ENCODE assay signal across 28 cellular contexts in genomic region chr15:44753345-44753744, GRCh38. TPM values are rescaled to one million over a fixed set of nuclear protein-coding genes. Genes with fewer than 3 reads are reported as not detected.
"Had no signal": no experiment of that assay in that cellular context is flagged by ENCODE, and none has a peak within 500 bp of the region (broad histone marks: within the 10 kb centered on the region; RNA-seq: fewer than 3 reads in every experiment).

No MANE protein-coding gene starts in this region.

- ATAC-seq: stimulated activated effector memory CD8-positive, alpha-beta T cell treated with anti-CD3 and anti-CD28 coated beads, Interleukin-12 subunit alpha, Interleukin-12 subunit beta, amount 100 ng/mL, for 72 hours; stimulated activated memory B cell treated with anti-CD40 and anti-IgM and Interleukin-4, amounts not matched to agents 10 μg/mL and 1 μg/mL and 100 μg/mL, for 72 hours; stimulated activated naive B cell treated with anti-CD40 and anti-IgM and Interleukin-4, amounts not matched to agents 10 μg/mL and 1 μg/mL and 100 μg/mL, for 72 hours; stimulated activated naive CD8-positive, alpha-beta T cell treated with anti-CD3 and anti-CD28 coated beads, Interleukin-15, amount 100 ng/mL, for 72 hours; stimulated activated naive CD8-positive, alpha-beta T cell treated with anti-CD3 and anti-CD28 coated beads, Interleukin-15, Interleukin-2, amounts not matched to agents 100 U/mL and 50 U/mL, for 24 hours; upper lobe of right lung had no signal

- H3K4me3 ChIP-seq: stomach, suprapubic skin, testis, thoracic aorta, thyroid gland, tibial artery, tibial nerve, transverse colon, upper lobe of left lung, upper lobe of right lung, uterus, vagina had no signal

- H3K27me3 ChIP-seq: stomach, suprapubic skin, testis, thyroid gland, tibial artery, tibial nerve, transverse colon, upper lobe of left lung, upper lobe of right lung, uterus, vagina had no signal

- H3K4me1 ChIP-seq: stomach, suprapubic skin, testis, thyroid gland, tibial artery, tibial nerve, transverse colon, upper lobe of left lung, upper lobe of right lung, uterus, vagina had no signal

- H3K36me3 ChIP-seq: stomach, suprapubic skin, thoracic aorta, thyroid gland, tibial artery, tibial nerve, transverse colon, upper lobe of left lung, upper lobe of right lung, uterus, vagina had no signal

- DNase-seq: stimulated activated CD4-positive, alpha-beta T cell treated with anti-CD3 and anti-CD28 coated beads, Interleukin-2, amount 100 ng/mL, for 48 hours; stimulated activated CD4-positive, alpha-beta T cell treated with anti-CD3 and anti-CD28 coated beads, Interleukin-4, amount 100 ng/mL, for 1 hour; stimulated activated CD4-positive, alpha-beta T cell treated with anti-CD3 and anti-CD28 coated beads, Interleukin-4, amount 100 ng/mL, for 24 hours; stimulated activated CD4-positive, alpha-beta T cell treated with anti-CD3 and anti-CD28 coated beads, Interleukin-4, amount 100 ng/mL, for 4 hours; stimulated activated CD8-positive, alpha-beta memory T cell treated with anti-CD3 and anti-CD28 coated beads, Interleukin-4, amount 100 ng/mL, for 48 hours; stimulated activated naive B cell treated with anti-CD40 and anti-IgM and Interleukin-4, amounts not matched to agents 10 μg/mL and 1 μg/mL and 100 μg/mL, for 72 hours; stimulated activated naive CD4-positive, alpha-beta T cell; stimulated activated naive CD4-positive, alpha-beta T cell treated with Interleukin-2 at 50 U/mL for 16 hours; stimulated activated naive CD8-positive, alpha-beta T cell treated with anti-CD3 and anti-CD28 coated beads, Interleukin-15, amount 100 ng/mL, for 72 hours; stimulated activated naive CD8-positive, alpha-beta T cell treated with anti-CD3 and anti-CD28 coated beads, Interleukin-15, Interleukin-2, amounts not matched to agents 100 U/mL and 50 U/mL, for 24 hours; stomach; substantia nigra; testis; thyroid gland; tibial artery; transverse colon; trophoblast cell; upper lobe of left lung; upper lobe of right lung; uterus had no signal

- H3K27ac ChIP-seq: stomach, suprapubic skin, testis, thoracic aorta, thyroid gland, tibial artery, tibial nerve, transverse colon, upper lobe of left lung, upper lobe of right lung, uterus, vagina had no signal

- H3K9me3 ChIP-seq: suprapubic skin, testis, thoracic aorta, thyroid gland, upper lobe of left lung, upper lobe of right lung, uterus, vagina had no signal

- FAIRE-seq: urothelium cell line had no signal

RNA-seq across cellular contexts. Expression of gene PATL2, which starts 42.2 kb away (rescaled TPM):
- total RNA-seq: temporal lobe, vagina had no signal
